Comparison of ENCODE assay signal across 12 cellular contexts in genomic region chr19:1412323-1412923, GRCh38. TPM values are rescaled to one million over a fixed set of nuclear protein-coding genes. Genes with fewer than 3 reads are reported as not detected.
A peak's percentile ranks its signal among the peaks of the same experiment; 100 is the strongest.
DNase-seq lines count a peak whose midpoint lies in the region; ATAC-seq and TF ChIP-seq lines count a peak whose summit lies in the region.
"Had no signal": no experiment of that assay in that cellular context is flagged by ENCODE, and none has a peak within 500 bp of the region (broad histone marks: within the 10 kb centered on the region; RNA-seq: fewer than 3 reads in every experiment).

No MANE protein-coding gene starts in this region.

- no peak for TF ChIP-seq POLR2A in tibial nerve (IDR thresholded peaks at IDR 0.05)

- peak overlapping the region; percentile 94 for H3K4me3 Mint-ChIP-seq in activated naive CD8-positive, alpha-beta T cell treated with anti-CD3 and anti-CD28 coated beads, Interleukin-2, amount 10 ng/mL, durations not matched to agents 7 days and 5 days

- H3K36me3 Mint-ChIP-seq in activated naive CD8-positive, alpha-beta T cell treated with anti-CD3 and anti-CD28 coated beads, Interleukin-2, amount 10 ng/mL, durations not matched to agents 7 days and 5 days: peaks cover 19% of the 10 kb centered on the region

- WGBS in heart right ventricle, 2 donors: 64 to 66% methylated on average over 21 of the region's 21 CpGs
- WGBS in tibial nerve, 2 donors: 64 to 76% methylated on average over 21 of the region's 21 CpGs

- H3K27me3 ChIP-seq in heart right ventricle: no peaks in the 10 kb centered on the region
- H3K27me3 ChIP-seq in left lung: no peaks in the 10 kb centered on the region
- no peaks in the 10 kb centered on the region for H3K27me3 ChIP-seq in tibial nerve

- no peak for ATAC-seq in heart right ventricle
- ATAC-seq in left ventricle myocardium superior: no peak
- no peak for ATAC-seq in activated naive CD8-positive, alpha-beta T cell treated with anti-CD3 and anti-CD28 coated beads, Interleukin-2, amount 10 ng/mL, durations not matched to agents 7 days and 5 days (ENCODE audit: low read depth)
- ATAC-seq in left lung: no peak
- no peak for ATAC-seq in GM21367 (IDR thresholded peaks at IDR 0.05; ENCODE audit: unreplicated experiment)

- TF ChIP-seq EP300 in tibial nerve (IDR thresholded peaks at IDR 0.05): no peak

- H3K36me3 ChIP-seq in heart right ventricle (peaks cover 0 to 40% (median 3%) of the 10 kb centered on the region in 9 donors), left lung (peaks cover 6 to 30% of the 10 kb centered on the region in 2 donors), tibial nerve (peaks cover 0 to 9% (median 0%) of the 10 kb centered on the region in 3 donors)

- no peaks in the 10 kb centered on the region for H3K9me3 ChIP-seq in heart right ventricle
- no peaks in the 10 kb centered on the region for H3K9me3 ChIP-seq in left lung
- no peaks in the 10 kb centered on the region for H3K9me3 ChIP-seq in tibial nerve
- H3K9me3 ChIP-seq: thoracic aorta had no signal

- H3K27ac Mint-ChIP-seq in activated naive CD8-positive, alpha-beta T cell treated with anti-CD3 and anti-CD28 coated beads, Interleukin-2, amount 10 ng/mL, durations not matched to agents 7 days and 5 days: peak overlapping the region; percentile 86

- DNase-seq in heart right ventricle (no peak), left ventricle myocardium superior (no peak), left lung (peak; percentile 28 to 74), tibial nerve (ENCODE audit: low spot score in 2 of 2) (no peak), SKM-1 (lab: John Stamatoyannopoulos, UW; ENCODE audit: unreplicated experiment) (no peak), epidermal melanocyte (ENCODE audit: insufficient read length, low spot score) (no peak)
- no peak for DNase-seq in activated naive CD8-positive, alpha-beta T cell treated with anti-CD3 and anti-CD28 coated beads, Interleukin-2, amount 10 ng/mL, durations not matched to agents 7 days and 5 days
- DNase-seq: activated CD8-positive, alpha-beta memory T cell treated with anti-CD3 and anti-CD28 coated beads, Interleukin-2, amount 50 U/mL, for 48 hours; NCI-H1417 treated with DMSO at 0.1 percent for 48 hours; stimulated activated CD4-positive, alpha-beta T cell treated with anti-CD3 and anti-CD28 coated beads, Interleukin-4, amount 100 ng/mL, for 4 hours had no signal

- H3K9me3 Mint-ChIP-seq in activated naive CD8-positive, alpha-beta T cell treated with anti-CD3 and anti-CD28 coated beads, Interleukin-2, amount 10 ng/mL, durations not matched to agents 7 days and 5 days: no peaks in the 10 kb centered on the region

- H3K27ac ChIP-seq in heart right ventricle (peak overlapping the region in 9 of 10 donors; percentile 67 to 99 (median 79)), left lung (peak overlapping the region in 1 of 2 donors; percentile 63), tibial nerve (peak overlapping the region in 3 of 4 donors; percentile 50 to 99 (median 95))

- no peak for TF ChIP-seq CTCF in heart right ventricle (IDR thresholded peaks at IDR 0.05)
- no peak for TF ChIP-seq CTCF in left lung (IDR thresholded peaks at IDR 0.05)
- TF ChIP-seq CTCF in tibial nerve (IDR thresholded peaks at IDR 0.05): no peak

- peaks cover 36% of the 10 kb centered on the region for H3K4me1 Mint-ChIP-seq in activated naive CD8-positive, alpha-beta T cell treated with anti-CD3 and anti-CD28 coated beads, Interleukin-2, amount 10 ng/mL, durations not matched to agents 7 days and 5 days

- H3K4me1 ChIP-seq in heart right ventricle: peaks cover 58 to 88% (median 85%) of the 10 kb centered on the region in 9 donors
- peaks cover 63 to 91% of the 10 kb centered on the region in 2 donors for H3K4me1 ChIP-seq in left lung
- peaks cover 0 to 88% (median 60%) of the 10 kb centered on the region in 4 donors for H3K4me1 ChIP-seq in tibial nerve

- POLR2A ChIA-PET in activated naive CD8-positive, alpha-beta T cell treated with anti-CD3 and anti-CD28 coated beads, Interleukin-2, amount 10 ng/mL, durations not matched to agents 7 days and 5 days (lab: Charles Lee): interaction anchor here (0.6 to 1.1 kb wide), 2 partner anchors 24 to 25 kb away, joined by 3 to 4 read pairs; no protein-coding TSS in a partner anchor

- no peaks in the 10 kb centered on the region for H3K27me3 Mint-ChIP-seq in activated naive CD8-positive, alpha-beta T cell treated with anti-CD3 and anti-CD28 coated beads, Interleukin-2, amount 10 ng/mL, durations not matched to agents 7 days and 5 days

- intact Hi-C loops in heart right ventricle (cut with DNase I): loop anchor here in 1 of 10 donors (10.0 kb wide), 1 partner anchor 138 kb away; the partner anchor contains the start of gene FAM174C
- intact Hi-C loops in left ventricle myocardium superior (cut with micrococcal nuclease): no loop called here
- intact Hi-C loops in left lung (cut with DNase I): no loop called here

- H3K4me3 ChIP-seq in heart right ventricle: peak overlapping the region in 1 of 10 donors; percentile 13
- H3K4me3 ChIP-seq in left lung: no peak overlapping the region
- H3K4me3 ChIP-seq in tibial nerve: peak overlapping the region in 1 of 4 donors; percentile 7
- H3K4me3 ChIP-seq: thoracic aorta had no signal

RNA-seq across cellular contexts. Expression of gene DAZAP1, which starts 5.0 kb away (rescaled TPM):
- total RNA-seq in heart right ventricle: 100 to 1,000 TPM in 2 of 10 donors, 10 to 100 TPM in 8; 56.7 to 111 (median 73.8) TPM
- polyA plus RNA-seq in heart right ventricle: 10 to 100 TPM; 82.6 to 91.3 TPM
- total RNA-seq in left ventricle myocardium superior: 96.7 TPM
- total RNA-seq in activated naive CD8-positive, alpha-beta T cell treated with anti-CD3 and anti-CD28 coated beads, Interleukin-2, amount 10 ng/mL, durations not matched to agents 7 days and 5 days: 100 to 1,000 TPM; 214 to 217 TPM
- 100 to 1,000 TPM in 1 of 2 donors, 10 to 100 TPM in 1; 87.6 to 132 TPM for total RNA-seq in left lung
- 10 to 100 TPM; 34.3 to 68.4 (median 61.0) TPM for total RNA-seq in tibial nerve

RNA-seq across cellular contexts. Expression of gene GAMT, which starts 11.1 kb away (rescaled TPM):
- total RNA-seq in heart right ventricle (10 to 100 TPM; 53.4 to 89.2 (median 72.1) TPM), left ventricle myocardium superior (92.5 TPM), left lung (10 to 100 TPM in 1 of 2 donors, 1 to 10 TPM in 1; 5.9 to 19.2 TPM), tibial nerve (100 to 1,000 TPM in 2 of 4 donors, 10 to 100 TPM in 2; 43.8 to 120 (median 94.4) TPM)
- polyA plus RNA-seq in heart right ventricle: 100 to 1,000 TPM in 1 of 2 donors, 10 to 100 TPM in 1; 30.8 to 260 TPM
- total RNA-seq in activated naive CD8-positive, alpha-beta T cell treated with anti-CD3 and anti-CD28 coated beads, Interleukin-2, amount 10 ng/mL, durations not matched to agents 7 days and 5 days: 10 to 100 TPM; 17.9 to 18.9 TPM

RNA-seq across cellular contexts. Expression of gene RPS15, which starts 25.8 kb away (rescaled TPM):
- total RNA-seq in heart right ventricle: 100 to 1,000 TPM; 480 to 720 (median 539) TPM
- 1,000 to 10,000 TPM; 2,400 to 3,724 TPM for polyA plus RNA-seq in heart right ventricle
- 625 TPM for total RNA-seq in left ventricle myocardium superior
- total RNA-seq in activated naive CD8-positive, alpha-beta T cell treated with anti-CD3 and anti-CD28 coated beads, Interleukin-2, amount 10 ng/mL, durations not matched to agents 7 days and 5 days: 1,000 to 10,000 TPM; 1,438 to 1,457 TPM
- total RNA-seq in left lung: 100 to 1,000 TPM; 942 to 951 TPM
- total RNA-seq in tibial nerve: 1,000 to 10,000 TPM; 4,239 to 4,988 (median 4,337) TPM

RNA-seq across cellular contexts. Expression of gene NDUFS7, which starts 28.7 kb away (rescaled TPM):
- total RNA-seq in heart right ventricle (100 to 1,000 TPM; 248 to 446 (median 377) TPM), left ventricle myocardium superior (461 TPM), left lung (10 to 100 TPM; 84.4 to 85.4 TPM), tibial nerve (100 to 1,000 TPM; 146 to 162 (median 151) TPM)
- 100 to 1,000 TPM; 307 to 498 TPM for polyA plus RNA-seq in heart right ventricle
- 100 to 1,000 TPM; 103 to 106 TPM for total RNA-seq in activated naive CD8-positive, alpha-beta T cell treated with anti-CD3 and anti-CD28 coated beads, Interleukin-2, amount 10 ng/mL, durations not matched to agents 7 days and 5 days

RNA-seq across cellular contexts. Expression of gene APC2, which starts 37.5 kb away (rescaled TPM):
- total RNA-seq in heart right ventricle (under 1 TPM in 9 of 10 donors, not detected in 1; 0.02 to 0.23 (median 0.08) TPM), left ventricle myocardium superior (0.17 TPM), left lung (under 1 TPM; 0.06 to 0.10 TPM), tibial nerve (10 to 100 TPM in 1 of 4 donors, 1 to 10 TPM in 3; 1.7 to 10.2 (median 4.2) TPM)
- polyA plus RNA-seq in heart right ventricle: under 1 TPM; 0.13 to 0.15 TPM
- total RNA-seq in activated naive CD8-positive, alpha-beta T cell treated with anti-CD3 and anti-CD28 coated beads, Interleukin-2, amount 10 ng/mL, durations not matched to agents 7 days and 5 days: under 1 TPM; 0.06 to 0.11 TPM

Comparison
In these comparisons a context has a peak if more than half of its experiments do, and no peak if none do; other contexts are left out.
1. DNase-seq: peak in left lung (2 of 2); none in heart right ventricle (0 of 2), left ventricle myocardium superior (single experiment), activated naive CD8-positive, alpha-beta T cell treated with anti-CD3 and anti-CD28 coated beads, Interleukin-2, amount 10 ng/mL, durations not matched to agents 7 days and 5 days (single experiment), tibial nerve (0 of 2), SKM-1 (single experiment) and epidermal melanocyte (single experiment).